12 cellular contexts compared by ENCODE assay signal in genomic region chr11:129230006-129230405, GRCh38. TPM values are rescaled to one million over a fixed set of nuclear protein-coding genes. Genes with fewer than 3 reads are reported as not detected.
DNase-seq lines count a peak whose midpoint lies in the region; ATAC-seq and TF ChIP-seq lines count a peak whose summit lies in the region.
"Had no signal": no experiment of that assay in that cellular context is flagged by ENCODE, and none has a peak within 500 bp of the region (broad histone marks: within the 10 kb centered on the region; RNA-seq: fewer than 3 reads in every experiment).

No MANE protein-coding gene starts in this region.

- H3K79me2 ChIP-seq in MM.1S (ENCODE audit: low read length) (no peaks in the 10 kb centered on the region), neural progenitor cell (ENCODE audit: low read depth) (peaks cover 62% of the 10 kb centered on the region)

- no peaks in the 10 kb centered on the region for H3K36me3 ChIP-seq in MM.1S (replicated peaks; ENCODE audit: insufficient read depth, low read length)
- H3K36me3 ChIP-seq in neural progenitor cell = peaks cover 19% of the 10 kb centered on the region

- no peaks in the 10 kb centered on the region for H3K9me2 ChIP-seq in MM.1S (replicated peaks; ENCODE audit: insufficient read depth, low read length)

- H3K27ac ChIP-seq in MM.1S (ENCODE audit: low read length) (no peak overlapping the region), neural progenitor cell (no peak overlapping the region)

- H3K36me3 Mint-ChIP-seq in neural progenitor cell = peaks cover 19% of the 10 kb centered on the region
- H3K36me3 Mint-ChIP-seq: activated naive CD4-positive, alpha-beta T cell treated with anti-CD3 and anti-CD28 coated beads, Interleukin-2, amount 10 ng/mL, durations not matched to agents 7 days and 5 days had no signal

- H3F3A ChIP-seq in MM.1S (ENCODE audit: insufficient read depth, low read length) (no peaks in the 10 kb centered on the region), neural progenitor cell (ENCODE audit: low read depth) (no peaks in the 10 kb centered on the region)

- no peak overlapping the region for H3K27ac Mint-ChIP-seq in neural progenitor cell
- H3K27ac Mint-ChIP-seq: activated naive CD4-positive, alpha-beta T cell treated with anti-CD3 and anti-CD28 coated beads, Interleukin-2, amount 10 ng/mL, durations not matched to agents 7 days and 5 days; natural killer cell had no signal

- no peak overlapping the region for H3K4me3 Mint-ChIP-seq in neural progenitor cell
- H3K4me3 Mint-ChIP-seq: activated naive CD4-positive, alpha-beta T cell treated with anti-CD3 and anti-CD28 coated beads, Interleukin-2, amount 10 ng/mL, durations not matched to agents 7 days and 5 days; natural killer cell had no signal

- H2AFZ ChIP-seq in MM.1S (ENCODE audit: low read length) (no peak overlapping the region), neural progenitor cell (replicated peaks) (no peak overlapping the region)

- peaks cover 33% of the 10 kb centered on the region for H3K9me3 Mint-ChIP-seq in neural progenitor cell

- H3K27me3 ChIP-seq in MM.1S (replicated peaks; ENCODE audit: insufficient read depth, low read length) (no peaks in the 10 kb centered on the region), neural progenitor cell (no peaks in the 10 kb centered on the region)

- no peak overlapping the region for H3K4me3 ChIP-seq in MM.1S (ENCODE audit: low read length)
- H3K4me3 ChIP-seq in choroid plexus epithelial cell (ENCODE audit: low read depth, low read length) = no peak overlapping the region
- no peak overlapping the region for H3K4me3 ChIP-seq in neural progenitor cell

- H4K20me1 ChIP-seq in MM.1S (ENCODE audit: insufficient read depth, low read length) = no peaks in the 10 kb centered on the region
- H4K20me1 ChIP-seq in neural progenitor cell (ENCODE audit: low read depth) = no peaks in the 10 kb centered on the region

- no peak for ATAC-seq in HG03565 (IDR thresholded peaks at IDR 0.05; ENCODE audit: unreplicated experiment)
- ATAC-seq: natural killer cell had no signal

- H3K4me2 ChIP-seq in MM.1S (ENCODE audit: low read depth, low read length) = no peak overlapping the region
- no peak overlapping the region for H3K4me2 ChIP-seq in neural progenitor cell

- H3K4me1 ChIP-seq in MM.1S (ENCODE audit: low read length) = no peaks in the 10 kb centered on the region
- H3K4me1 ChIP-seq in neural progenitor cell = no peaks in the 10 kb centered on the region

- no peak overlapping the region for H3K9ac ChIP-seq in MM.1S (ENCODE audit: low read length)
- H3K9ac ChIP-seq in neural progenitor cell = no peak overlapping the region

- TF ChIP-seq CTCF in MM.1S (IDR thresholded peaks at IDR 0.05; ENCODE audit: low read length) = 0 out of 2 replicates have a peak, but pooled peaks have one; percentile 5
- TF ChIP-seq CTCF in choroid plexus epithelial cell (conservative IDR thresholded peaks at IDR 0.05; ENCODE audit: low read depth, low read length) = no peak
- TF ChIP-seq CTCF in neural progenitor cell (IDR thresholded peaks at IDR 0.05) = no peak

- H3K27me3 Mint-ChIP-seq in neural progenitor cell (ENCODE audit: insufficient read depth, low read depth) = no peaks in the 10 kb centered on the region
- H3K27me3 Mint-ChIP-seq: activated naive CD4-positive, alpha-beta T cell treated with anti-CD3 and anti-CD28 coated beads, Interleukin-2, amount 10 ng/mL, durations not matched to agents 7 days and 5 days had no signal

- DNase-seq in CD1c-positive myeloid dendritic cell (ENCODE audit: extremely low spot score) (peak; percentile 31), MM.1S (no peak), choroid plexus epithelial cell (ENCODE audit: low read depth) (peak; percentile 39), medulla oblongata (ENCODE audit: extremely low spot score) (peak; percentile 30), C1 segment of cervical spinal cord (lab: John Stamatoyannopoulos, UW) (no peak), neural progenitor cell (ENCODE audit: low spot score) (no peak)
- no peak for DNase-seq in stimulated activated CD4-positive, alpha-beta T cell treated with anti-CD3 and anti-CD28 coated beads, Interleukin-2, amount 100 ng/mL, for 24 hours
- DNase-seq: activated naive CD4-positive, alpha-beta T cell treated with anti-CD3 and anti-CD28 coated beads, Interleukin-2, amount 10 ng/mL, durations not matched to agents 7 days and 5 days; cerebellar nuclear complex; natural killer cell; SIG-M5 had no signal

- H3K4me1 Mint-ChIP-seq in neural progenitor cell = no peaks in the 10 kb centered on the region
- H3K4me1 Mint-ChIP-seq: activated naive CD4-positive, alpha-beta T cell treated with anti-CD3 and anti-CD28 coated beads, Interleukin-2, amount 10 ng/mL, durations not matched to agents 7 days and 5 days; natural killer cell had no signal

- H3K9me3 ChIP-seq in MM.1S (replicated peaks; ENCODE audit: insufficient read depth, low read length) (0 out of 2 replicates have a peak, but pooled peaks cover 4% of the 10 kb centered on the region), neural progenitor cell (ENCODE audit: low read depth) (peaks cover 16% of the 10 kb centered on the region)

RNA-seq across cellular contexts. Expression of gene ARHGAP32, which starts 37.9 kb away (rescaled TPM):
- total RNA-seq in neural progenitor cell (ENCODE audit: low replicate concordance) = 14.7 and 21.4 TPM in 2 replicates

Comparison
In these comparisons a context has a peak if more than half of its experiments do, and no peak if none do; other contexts are left out.
1. DNase-seq: peak in CD1c-positive myeloid dendritic cell (single experiment), choroid plexus epithelial cell (single experiment) and medulla oblongata (single experiment); none in MM.1S (single experiment), C1 segment of cervical spinal cord (0 of 14), neural progenitor cell (single experiment) and stimulated activated CD4-positive, alpha-beta T cell treated with anti-CD3 and anti-CD28 coated beads, Interleukin-2, amount 100 ng/mL, for 24 hours (0 of 2).